Comparison of ENCODE assay signal across 8 cellular contexts in the genomic region with DNA sequence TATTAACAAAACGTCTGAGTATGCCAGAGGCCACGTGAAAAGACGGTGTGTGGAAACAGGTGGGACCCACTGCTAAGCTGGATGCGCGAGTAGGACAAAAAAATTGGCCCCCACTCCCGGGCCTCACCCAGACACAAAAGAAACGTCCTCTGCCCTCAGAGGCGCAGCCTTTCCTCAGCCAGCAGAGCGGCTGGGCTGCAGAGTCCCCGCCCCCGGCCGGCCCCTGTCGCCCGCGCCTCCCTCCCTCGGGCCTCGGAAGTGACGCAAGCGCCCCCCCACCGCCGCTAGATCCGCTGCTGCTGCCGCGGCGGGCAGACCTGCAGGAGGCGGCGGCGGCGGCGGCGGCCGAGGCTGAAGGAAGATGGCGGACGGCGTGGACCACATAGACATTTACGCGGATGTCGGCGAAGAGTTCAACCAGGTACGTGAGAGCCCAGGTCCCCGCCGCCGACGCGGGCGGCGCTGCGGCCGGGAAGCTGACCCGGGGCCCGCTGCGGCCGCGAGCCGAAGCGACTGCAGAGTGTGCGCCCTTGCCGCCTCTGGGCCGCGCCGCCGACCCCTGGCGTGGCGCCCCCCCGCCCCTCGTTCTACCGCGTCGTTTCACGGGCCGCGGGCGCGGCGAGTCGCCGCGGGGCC. TPM values are rescaled to one million over a fixed set of nuclear protein-coding genes. Genes with fewer than 3 reads are reported as not detected.
DNase-seq lines count a peak whose midpoint lies in the region; ATAC-seq, FAIRE-seq and TF ChIP-seq lines count a peak whose summit lies in the region.

A gene with protein sequence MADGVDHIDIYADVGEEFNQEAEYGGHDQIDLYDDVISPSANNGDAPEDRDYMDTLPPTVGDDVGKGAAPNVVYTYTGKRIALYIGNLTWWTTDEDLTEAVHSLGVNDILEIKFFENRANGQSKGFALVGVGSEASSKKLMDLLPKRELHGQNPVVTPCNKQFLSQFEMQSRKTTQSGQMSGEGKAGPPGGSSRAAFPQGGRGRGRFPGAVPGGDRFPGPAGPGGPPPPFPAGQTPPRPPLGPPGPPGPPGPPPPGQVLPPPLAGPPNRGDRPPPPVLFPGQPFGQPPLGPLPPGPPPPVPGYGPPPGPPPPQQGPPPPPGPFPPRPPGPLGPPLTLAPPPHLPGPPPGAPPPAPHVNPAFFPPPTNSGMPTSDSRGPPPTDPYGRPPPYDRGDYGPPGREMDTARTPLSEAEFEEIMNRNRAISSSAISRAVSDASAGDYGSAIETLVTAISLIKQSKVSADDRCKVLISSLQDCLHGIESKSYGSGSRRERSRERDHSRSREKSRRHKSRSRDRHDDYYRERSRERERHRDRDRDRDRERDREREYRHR (plus strand): TSS at position 284 of the 636 bp plus-strand sequence. CDS start 78 bp downstream, at position 362.

- no peaks in the 10 kb centered on the region for H3K27me3 ChIP-seq in Caco-2 (replicated peaks; ENCODE audit: control insufficient read depth, insufficient read depth, low read length)
- no peaks in the 10 kb centered on the region for H3K27me3 ChIP-seq in effector memory CD4-positive, alpha-beta T cell (replicated peaks; ENCODE audit: control insufficient read depth, insufficient read depth, low read length, poor library complexity, severe bottlenecking)

- CTCF ChIA-PET in Caco-2 (lab: Charles Lee), result no interaction called here

- no peaks in the 10 kb centered on the region for H3K36me3 ChIP-seq in Caco-2 (ENCODE audit: control insufficient read depth, insufficient read depth, low read length)
- H3K36me3 ChIP-seq in effector memory CD4-positive, alpha-beta T cell (ENCODE audit: control insufficient read depth, insufficient read depth, low read length), result no peaks in the 10 kb centered on the region

- peak; percentile 76 for FAIRE-seq in HTR-8/SVneo (lab: Jason Lieb, UNC)

- TF ChIP-seq CTCF in Caco-2 (IDR thresholded peaks at IDR 0.05; ENCODE audit: insufficient read depth in 1 of 2, low read depth in 1 of 2, low read length in 1 of 2, severe bottlenecking in 1 of 2, unreplicated experiment in 1 of 2), result peak in 1 of 2 experiments; percentile 10

- H3K27ac Mint-ChIP-seq in Caco-2 (ENCODE audit: unreplicated experiment) (peak within 1 kb of the TSS; percentile 100), memory B cell (peak within 1 kb of the TSS; percentile 92)

- intact Hi-C loops in Caco-2 (cut with micrococcal nuclease; ENCODE audit: unreplicated experiment), result no loop called here

- H3K27me3 Mint-ChIP-seq in Caco-2 (ENCODE audit: insufficient read depth, unreplicated experiment) (no peaks in the 10 kb centered on the region), memory B cell (no peaks in the 10 kb centered on the region)

- peak within 1 kb of the TSS; percentile 100 for H3K4me3 Mint-ChIP-seq in Caco-2 (ENCODE audit: unreplicated experiment)
- peak within 1 kb of the TSS; percentile 91 for H3K4me3 Mint-ChIP-seq in memory B cell

- peaks cover 4% of the 10 kb centered on the region; the same call in 1 of the 2 replicates for H3K4me1 ChIP-seq in Caco-2
- H3K4me1 ChIP-seq in effector memory CD4-positive, alpha-beta T cell (ENCODE audit: control insufficient read depth, insufficient read depth, low read length, poor library complexity, severe bottlenecking), result peaks cover 36% of the 10 kb centered on the region

- peak; percentile 92 for ATAC-seq in GM21381 (IDR thresholded peaks at IDR 0.05; ENCODE audit: unreplicated experiment)
- peak; percentile 88 for ATAC-seq in memory B cell (ENCODE audit: low read depth)

- no TSS peak for BruUV-seq in Caco-2 (replicated peaks; lab: Mats Ljungman, UMichigan)

- H3K9me3 ChIP-seq in Caco-2, result no peaks in the 10 kb centered on the region
- no peaks in the 10 kb centered on the region for H3K9me3 ChIP-seq in effector memory CD4-positive, alpha-beta T cell (ENCODE audit: control insufficient read depth, low read length)

- H3K27ac ChIP-seq in effector memory CD4-positive, alpha-beta T cell (ENCODE audit: insufficient read depth, low read length, poor library complexity, severe bottlenecking), result peak within 1 kb of the TSS; percentile 82

- H3K4me3 ChIP-seq in Caco-2 (ENCODE audit: low read depth, low read length), result peak within 1 kb of the TSS; percentile 70
- peak within 1 kb of the TSS; percentile 87 for H3K4me3 ChIP-seq in effector memory CD4-positive, alpha-beta T cell (ENCODE audit: insufficient read depth, low read depth, low read length, poor library complexity, severe bottlenecking)

- H3K9me3 Mint-ChIP-seq in Caco-2 (ENCODE audit: unreplicated experiment) (no peaks in the 10 kb centered on the region), memory B cell (no peaks in the 10 kb centered on the region)

- DNase-seq in Caco-2 (peak; percentile 96 to 97), HTR-8/SVneo (ENCODE audit: insufficient read length, low spot score) (peak; percentile 86), NOMO-1 treated with DMSO at 0.1 percent for 48 hours (lab: John Stamatoyannopoulos, UW; ENCODE audit: unreplicated experiment) (peak; percentile 93), memory B cell (ENCODE audit: low spot score in 2 of 2) (peak; percentile 95)
- peak; percentile 92 to 93 for DNase-seq in activated CD8-positive, alpha-beta memory T cell treated with anti-CD3 and anti-CD28 coated beads for 4 hours (ENCODE audit: low read depth in 2 of 2)
- DNase-seq in effector memory CD4-positive, alpha-beta T cell, result peak; percentile 91 to 95 (median 93)
- peak; percentile 90 for DNase-seq in stimulated activated CD8-positive, alpha-beta memory T cell treated with anti-CD3 and anti-CD28 coated beads, Interleukin-12 subunit alpha, Interleukin-12 subunit beta, amount 100 ng/mL, for 1 hour (ENCODE audit: low read depth)

- H3K36me3 Mint-ChIP-seq in Caco-2 (ENCODE audit: insufficient read depth, unreplicated experiment), result peaks cover 32% of the 10 kb centered on the region
- no peaks in the 10 kb centered on the region for H3K36me3 Mint-ChIP-seq in memory B cell

- H3K4me1 Mint-ChIP-seq in Caco-2 (ENCODE audit: low read depth, unreplicated experiment) (peaks cover 4% of the 10 kb centered on the region), memory B cell (peaks cover 18% of the 10 kb centered on the region)

- POLR2A ChIA-PET in Caco-2 (lab: Charles Lee), result no interaction called here

RNA-seq across cellular contexts. Expression of the gene that starts here (rescaled TPM):
- total RNA-seq in Caco-2 (2022), result 118 and 124 TPM in 2 replicates

Comparison
In these comparisons a context has a peak if more than half of its experiments do, and no peak if none do; other contexts are left out.
1. Peak in every context shown above with its lines: DNase-seq, ATAC-seq, H3K4me3 ChIP-seq and H3K27ac ChIP-seq.